8 cellular contexts compared by ENCODE assay signal in genomic region chr21:29002442-29003144, GRCh38. TPM values are rescaled to one million over a fixed set of nuclear protein-coding genes. Genes with fewer than 3 reads are reported as not detected.
DNase-seq lines count a peak whose midpoint lies in the region; ATAC-seq and TF ChIP-seq lines count a peak whose summit lies in the region.

No MANE protein-coding gene starts in this region.

- peak overlapping the region; percentile 93 for H3K27ac Mint-ChIP-seq in dendritic cell treated with granulocyte-macrophage colony-stimulating factor and Interleukin-4, amounts not matched to agents 40 ng/mL and 50 ng/mL, for 4 days

- no peaks in the 10 kb centered on the region for H3K9me3 Mint-ChIP-seq in dendritic cell treated with granulocyte-macrophage colony-stimulating factor and Interleukin-4, amounts not matched to agents 40 ng/mL and 50 ng/mL, for 4 days

- peaks cover 0 to 19% of the 10 kb centered on the region in 2 donors for H3K36me3 ChIP-seq in left lung

- DNase-seq in NCI-H748 (lab: John Stamatoyannopoulos, UW; ENCODE audit: unreplicated experiment) (peak; percentile 97), left lung (peak; percentile 96 to 99)
- peak; percentile 83 to 93 for DNase-seq in activated CD4-positive, alpha-beta T cell treated with anti-CD3 and anti-CD28 coated beads, Interleukin-2, amount 50 U/mL, for 24 hours (ENCODE audit: low read depth in 1 of 2, low spot score in 1 of 2)
- peak; percentile 92 for DNase-seq in stimulated activated CD4-positive, alpha-beta T cell treated with anti-CD3 and anti-CD28 coated beads, Interleukin-2, amount 100 ng/mL, for 4 hours (ENCODE audit: low read depth)

- no peaks in the 10 kb centered on the region for H3K27me3 Mint-ChIP-seq in dendritic cell treated with granulocyte-macrophage colony-stimulating factor and Interleukin-4, amounts not matched to agents 40 ng/mL and 50 ng/mL, for 4 days

- peak overlapping the region; percentile 41 to 48 for H3K4me3 ChIP-seq in left lung

- H3K4me1 ChIP-seq in left lung = peaks cover 0 to 10% of the 10 kb centered on the region in 2 donors

- H3K9me3 ChIP-seq in left lung = no peaks in the 10 kb centered on the region

- H3K4me3 Mint-ChIP-seq in dendritic cell treated with granulocyte-macrophage colony-stimulating factor and Interleukin-4, amounts not matched to agents 40 ng/mL and 50 ng/mL, for 4 days = peak overlapping the region; percentile 72

- H3K4me1 Mint-ChIP-seq in dendritic cell treated with granulocyte-macrophage colony-stimulating factor and Interleukin-4, amounts not matched to agents 40 ng/mL and 50 ng/mL, for 4 days (ENCODE audit: low read depth) = peaks cover 6% of the 10 kb centered on the region

- peaks cover 16% of the 10 kb centered on the region for H3K36me3 Mint-ChIP-seq in dendritic cell treated with granulocyte-macrophage colony-stimulating factor and Interleukin-4, amounts not matched to agents 40 ng/mL and 50 ng/mL, for 4 days (ENCODE audit: low read depth)

- peak; percentile 99 for ATAC-seq in GM19372 (IDR thresholded peaks at IDR 0.05; ENCODE audit: low read depth, unreplicated experiment)
- peak; percentile 99 for ATAC-seq in HG03521 (IDR thresholded peaks at IDR 0.05; ENCODE audit: unreplicated experiment)
- peak; percentile 100 for ATAC-seq in left lung

- no peak for TF ChIP-seq CTCF in C4-2B (conservative IDR thresholded peaks at IDR 0.05)
- no peak for TF ChIP-seq CTCF in left lung (IDR thresholded peaks at IDR 0.05)

- H3K27ac ChIP-seq in C4-2B (peak overlapping the region; percentile 78), left lung (peak overlapping the region; percentile 90 to 93)

- intact Hi-C loops in dendritic cell treated with granulocyte-macrophage colony-stimulating factor and Interleukin-4, amounts not matched to agents 40 ng/mL and 50 ng/mL, for 4 days (cut with micrococcal nuclease) = loop anchor here (1.0 kb wide), 2 partner anchors 9 to 22 kb away; partner anchors contain the start of gene USP16
- intact Hi-C loops in left lung (cut with DNase I) = no loop called here

- H3K27me3 ChIP-seq in left lung = no peaks in the 10 kb centered on the region

RNA-seq across cellular contexts. Expression of gene LTN1, which starts 9.9 kb away (rescaled TPM):
- 10 to 100 TPM; 21.8 to 24.9 TPM for total RNA-seq in left lung

RNA-seq across cellular contexts. Expression of gene RWDD2B, which starts 16.6 kb away (rescaled TPM):
- 10 to 100 TPM; 16.8 to 17.7 TPM for total RNA-seq in left lung

RNA-seq across cellular contexts. Expression of gene USP16, which starts 21.9 kb away (rescaled TPM):
- 10 to 100 TPM; 28.0 to 31.9 TPM for total RNA-seq in left lung

Comparison
In these comparisons a context has a peak if more than half of its experiments do, and no peak if none do; other contexts are left out.
1. Peak in every context shown above with its lines: DNase-seq, ATAC-seq, H3K4me3 ChIP-seq and H3K27ac ChIP-seq.